In the genomic region with DNA sequence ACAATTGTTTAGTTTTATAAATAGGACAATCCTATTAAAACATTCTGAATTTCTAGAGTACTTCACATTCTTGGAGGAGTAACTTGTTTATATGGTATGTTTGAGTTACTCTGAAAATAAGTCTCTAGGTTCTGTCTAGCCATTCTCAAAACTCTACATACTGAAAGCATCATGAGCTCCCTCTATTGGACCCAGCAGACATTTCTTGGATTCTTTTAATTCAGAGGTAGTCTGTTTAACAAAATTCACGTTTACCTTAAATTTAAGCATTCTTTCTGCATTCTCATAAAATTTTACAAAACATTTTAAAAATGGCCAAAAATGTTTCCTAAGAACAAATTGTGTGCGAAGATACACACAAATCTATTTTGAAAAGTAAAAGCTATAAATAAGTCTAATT, we compare ENCODE assay signal across 10 cellular contexts. TPM values are rescaled to one million over a fixed set of nuclear protein-coding genes. Genes with fewer than 3 reads are reported as not detected.
DNase-seq lines count a peak whose midpoint lies in the region; ATAC-seq and TF ChIP-seq lines count a peak whose summit lies in the region.
"Had no signal": no experiment of that assay in that cellular context is flagged by ENCODE, and none has a peak within 500 bp of the region (broad histone marks: within the 10 kb centered on the region; RNA-seq: fewer than 3 reads in every experiment).

No MANE protein-coding gene starts in this region.

- peak; percentile 61 for TF ChIP-seq CTCF in LNCAP (IDR thresholded peaks at IDR 0.05)
- TF ChIP-seq CTCF in astrocyte of the cerebellum (IDR thresholded peaks at IDR 0.05; ENCODE audit: low read depth, low read length, missing control alignments): peak; percentile 46
- TF ChIP-seq CTCF in nephron (IDR thresholded peaks at IDR 0.05; ENCODE audit: unreplicated experiment in 3 of 3): peak; percentile 32 to 47 (median 35)
- TF ChIP-seq CTCF in upper lobe of left lung (IDR thresholded peaks at IDR 0.05): no peak

- H3K4me3 ChIP-seq in astrocyte of the cerebellum (ENCODE audit: low read depth, low read length) (no peak overlapping the region), upper lobe of left lung (no peak overlapping the region)

- no peak overlapping the region for H3K27ac ChIP-seq in upper lobe of left lung

- no peak for TF ChIP-seq EP300 in upper lobe of left lung (IDR thresholded peaks at IDR 0.05)

- peaks cover 0 to under 1% (median 0%) of the 10 kb centered on the region in 4 donors for H3K27me3 ChIP-seq in upper lobe of left lung

- WGBS in upper lobe of left lung, 2 donors: 86 to 89% methylated on average over 2 of the region's 2 CpGs

- no peak for TF ChIP-seq POLR2A in upper lobe of left lung (IDR thresholded peaks at IDR 0.05)

- no peaks in the 10 kb centered on the region for H3K4me1 Mint-ChIP-seq in nephron

- peaks cover 19% of the 10 kb centered on the region for H3K27me3 Mint-ChIP-seq in nephron (ENCODE audit: low read depth)

- no peaks in the 10 kb centered on the region for H3K4me1 ChIP-seq in upper lobe of left lung

- peaks cover 7 to 43% (median 14%) of the 10 kb centered on the region in 4 donors for H3K36me3 ChIP-seq in upper lobe of left lung

- no peaks in the 10 kb centered on the region for H3K9me3 ChIP-seq in upper lobe of left lung

- DNase-seq in NCI-H1436 (lab: John Stamatoyannopoulos, UW) (peak; percentile 10), NCI-H1436 treated with DMSO at 0.1 percent for 48 hours (lab: John Stamatoyannopoulos, UW) (no peak), astrocyte of the cerebellum (ENCODE audit: low read depth) (no peak), left lobe of liver (ENCODE audit: low spot score) (no peak), upper lobe of left lung (no peak)
- DNase-seq: activated naive CD8-positive, alpha-beta T cell treated with anti-CD3 and anti-CD28 coated beads, Interleukin-2, amount 10 ng/mL, durations not matched to agents 7 days and 5 days had no signal

- no peak overlapping the region for H3K27ac Mint-ChIP-seq in nephron
- H3K27ac Mint-ChIP-seq: activated naive CD8-positive, alpha-beta T cell treated with anti-CD3 and anti-CD28 coated beads, Interleukin-2, amount 10 ng/mL, durations not matched to agents 7 days and 5 days had no signal

- ATAC-seq in left lobe of liver (no peak), upper lobe of left lung (ENCODE audit: low FRiP score in 2 of 2) (no peak), HG02798 (IDR thresholded peaks at IDR 0.05; ENCODE audit: poor library complexity, unreplicated experiment) (no peak)

- in situ Hi-C loops in astrocyte of the cerebellum (cut with HindIII; ENCODE audit: low sequenced_read_pairs): no loop called here

- no peaks in the 10 kb centered on the region for H3K9me3 Mint-ChIP-seq in nephron
- H3K9me3 Mint-ChIP-seq: activated naive CD8-positive, alpha-beta T cell treated with anti-CD3 and anti-CD28 coated beads, Interleukin-2, amount 10 ng/mL, durations not matched to agents 7 days and 5 days had no signal

- H3K36me3 Mint-ChIP-seq in nephron (ENCODE audit: low read depth): peaks cover 17% of the 10 kb centered on the region

- no peak overlapping the region for H3K4me3 Mint-ChIP-seq in nephron
- H3K4me3 Mint-ChIP-seq: activated naive CD8-positive, alpha-beta T cell treated with anti-CD3 and anti-CD28 coated beads, Interleukin-2, amount 10 ng/mL, durations not matched to agents 7 days and 5 days had no signal

RNA-seq across cellular contexts. Expression of a gene that starts 15.3 kb away (rescaled TPM):
- total RNA-seq in left lobe of liver (not detected), upper lobe of left lung (not detected)
- total RNA-seq: activated naive CD8-positive, alpha-beta T cell treated with anti-CD3 and anti-CD28 coated beads, Interleukin-2, amount 10 ng/mL, durations not matched to agents 7 days and 5 days; urinary bladder had no signal

RNA-seq across cellular contexts. Expression of a gene that starts 45.5 kb away (rescaled TPM):
- total RNA-seq in left lobe of liver: 17.8 TPM
- 10 to 100 TPM in 5 of 6 donors, 1 to 10 TPM in 1; 5.1 to 43.0 (median 21.7) TPM for total RNA-seq in upper lobe of left lung

Comparison
In these comparisons a context has a peak if more than half of its experiments do, and no peak if none do; other contexts are left out.
1. CTCF ChIP-seq: peak in LNCAP (single experiment), astrocyte of the cerebellum (single experiment) and nephron (3 of 3); none in upper lobe of left lung (0 of 6).